30 cellular contexts compared by ENCODE assay signal in the genomic region with DNA sequence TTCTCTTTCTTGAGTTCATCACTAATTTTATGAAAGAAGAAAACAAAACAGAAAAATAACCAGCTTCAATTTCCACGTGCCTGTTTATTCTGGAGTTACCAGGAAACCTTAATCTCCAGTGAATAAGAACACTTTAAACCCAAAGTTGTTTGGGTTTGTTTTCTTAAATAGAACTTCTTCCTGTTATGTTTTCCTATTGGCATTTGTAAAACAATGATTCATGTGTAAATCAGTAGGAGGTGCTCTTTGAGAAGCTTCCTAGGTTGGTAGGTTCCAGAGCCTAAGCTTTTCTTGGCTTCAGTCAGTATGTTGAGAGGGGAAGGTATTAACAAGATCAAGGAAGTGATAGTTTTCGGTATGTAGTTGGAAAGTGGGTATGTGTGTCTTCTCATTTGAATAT.
DNase-seq lines count a peak whose midpoint lies in the region; ATAC-seq, FAIRE-seq and TF ChIP-seq lines count a peak whose summit lies in the region.
"Had no signal": no experiment of that assay in that cellular context is flagged by ENCODE, and none has a peak within 500 bp of the region (broad histone marks: within the 10 kb centered on the region; RNA-seq: fewer than 3 reads in every experiment).

No MANE protein-coding gene starts in this region.

- no peak overlapping the region for H3K23ac ChIP-seq in IMR-90 (ENCODE audit: low read depth, low read length)

- H2BK5ac ChIP-seq in IMR-90 (ENCODE audit: low read depth, low read length, poor library complexity, severe bottlenecking), result no peak overlapping the region

- POLR2A ChIA-PET in IMR-90 (lab: Charles Lee; ENCODE audit: unreplicated experiment), result no interaction called here

- CTCF ChIA-PET in IMR-90 (lab: Yijun Ruan, JAX), result interaction anchor here (0.7 kb wide), 1 partner anchor 101 kb away, joined by 3 read pairs; no protein-coding TSS in a partner anchor

- no peak overlapping the region for H4K91ac ChIP-seq in IMR-90 (ENCODE audit: insufficient read depth, low read depth, low read length)

- ATAC-seq in IMR-90 (ENCODE audit: low read depth), result no peak
- ATAC-seq in left lung, result peak; percentile 66
- ATAC-seq in GM18511 (IDR thresholded peaks at IDR 0.05; ENCODE audit: unreplicated experiment), result no peak
- ATAC-seq in GM21515 (IDR thresholded peaks at IDR 0.05; ENCODE audit: unreplicated experiment), result no peak
- ATAC-seq: gastrocnemius medialis, natural killer cell, Panc1 had no signal

- no peak for TF ChIP-seq RAD21 in IMR-90 (IDR thresholded peaks at IDR 0.05; ENCODE audit: low read length)

- H3K4me1 ChIP-seq in ACC112 (ENCODE audit: control insufficient read depth, insufficient read depth, low read length, unreplicated experiment) (peaks cover 20% of the 10 kb centered on the region), IMR-90 (ENCODE audit: control insufficient read depth, insufficient read depth, low read length) (no peaks in the 10 kb centered on the region; the same call in 1 of the 2 replicates), left lung (no peaks in the 10 kb centered on the region), kidney (ENCODE audit: control insufficient read depth in 1 of 2, insufficient read depth in 1 of 2, low read depth in 1 of 2, low read length in 2 of 2) (peaks cover 0 to under 1% of the 10 kb centered on the region in 2 donors)
- H3K4me1 ChIP-seq: esophagus squamous epithelium, right atrium auricular region had no signal

- no peak overlapping the region for H2BK120ac ChIP-seq in IMR-90 (ENCODE audit: low read depth, low read length)

- no TSS peak for BruUV-seq in IMR-90 (replicated peaks; lab: Mats Ljungman, UMichigan)

- TF ChIP-seq CTCF in IMR-90 (conservative IDR thresholded peaks at IDR 0.05; ENCODE audit: low read depth, low read length) (0 out of 2 replicates have a peak, but pooled peaks have one; percentile 0), choroid plexus epithelial cell (conservative IDR thresholded peaks at IDR 0.05; ENCODE audit: low read depth, low read length) (peak; percentile 32), left lung (IDR thresholded peaks at IDR 0.05) (no peak), kidney (IDR thresholded peaks at IDR 0.05; ENCODE audit: borderline replicate concordance, extremely low read depth, insufficient read depth) (no peak)

- H3K79me2 ChIP-seq in ACC112 (ENCODE audit: control insufficient read depth, insufficient read depth, low read length, unreplicated experiment), result peaks cover 11% of the 10 kb centered on the region

- H3K9me3 ChIP-seq in IMR-90 (ENCODE audit: control insufficient read depth, insufficient read depth, low read length), result no peaks in the 10 kb centered on the region
- H3K9me3 ChIP-seq in left lung, result no peaks in the 10 kb centered on the region
- no peaks in the 10 kb centered on the region for H3K9me3 ChIP-seq in kidney (ENCODE audit: control insufficient read depth in 1 of 2, low read length in 2 of 2)
- H3K9me3 ChIP-seq: esophagus squamous epithelium, gastrocnemius medialis, right atrium auricular region had no signal

- no peak overlapping the region for H4K8ac ChIP-seq in IMR-90 (ENCODE audit: low read depth in 2 of 2, low read length in 2 of 2)

- H3K9ac ChIP-seq in IMR-90 (ENCODE audit: low read depth, low read length) (no peak overlapping the region), kidney (ENCODE audit: low read length in 2 of 2) (no peak overlapping the region)

- no peaks in the 10 kb centered on the region; the same call in 1 of the 2 replicates for H4K20me1 ChIP-seq in IMR-90 (ENCODE audit: insufficient read depth, low read length)

- no peak for TF ChIP-seq POLR2A in IMR-90 (IDR thresholded peaks at IDR 0.05; ENCODE audit: low read depth, low read length)

- H3K18ac ChIP-seq in IMR-90 (ENCODE audit: low read depth, low read length), result no peak overlapping the region

- peaks cover 5% of the 10 kb centered on the region; the same call in 1 of the 2 replicates for H3K9me1 ChIP-seq in IMR-90 (ENCODE audit: insufficient read depth, low read length)

- no peak overlapping the region for H4K5ac ChIP-seq in IMR-90 (ENCODE audit: low read depth, low read length)

- H3K56ac ChIP-seq in IMR-90 (ENCODE audit: extremely low read depth, insufficient read depth, low read length), result no peak overlapping the region

- H3K4me2 ChIP-seq in IMR-90 (ENCODE audit: low read depth, low read length), result no peak overlapping the region

- H3K27me3 ChIP-seq in ACC112 (ENCODE audit: insufficient read depth, low read length) (no peaks in the 10 kb centered on the region), IMR-90 (ENCODE audit: control insufficient read depth, insufficient read depth, low read length) (no peaks in the 10 kb centered on the region), left lung (no peaks in the 10 kb centered on the region)
- H3K27me3 ChIP-seq: esophagus squamous epithelium, gastrocnemius medialis, right atrium auricular region had no signal

- H3K27ac ChIP-seq in ACC112 (ENCODE audit: low read depth, low read length), result peak overlapping the region; percentile 68
- no peak overlapping the region for H3K27ac ChIP-seq in IMR-90 (ENCODE audit: insufficient read depth, low read length)
- H3K27ac ChIP-seq in left lung, result no peak overlapping the region
- H3K27ac ChIP-seq in kidney (ENCODE audit: low read depth in 2 of 2, low read length in 2 of 2), result no peak overlapping the region
- H3K27ac ChIP-seq: esophagus squamous epithelium, right atrium auricular region had no signal

- no peak overlapping the region for H2AK9ac ChIP-seq in IMR-90 (replicated peaks; ENCODE audit: low read depth, low read length, poor library complexity)

- no peak for FAIRE-seq in kidney (lab: Jason Lieb, UNC)
- FAIRE-seq: GM19239, islet of Langerhans had no signal

- intact Hi-C loops in IMR-90 (cut with micrococcal nuclease) (no loop called here), left lung (cut with DNase I) (no loop called here), kidney (cut with DNase I) (no loop called here)

- H3K79me1 ChIP-seq in IMR-90 (ENCODE audit: low read depth in 1 of 2, low read length in 2 of 2), result peaks cover 12 to 21% of the 10 kb centered on the region in 2 experiments

- no CpG with 5 or more reads among the region's 2 CpGs for WGBS in IMR-90 (ENCODE audit: extremely low coverage in 2 of 2, insufficient read length in 1 of 2), 2 experiments

- dilution Hi-C loops in IMR-90 (cut with HindIII; ENCODE audit: low sequenced_read_pairs, unreplicated experiment), result no loop called here

- H3K4me3 ChIP-seq in ACC112 (ENCODE audit: low read depth, low read length), result peak overlapping the region; percentile 23
- H3K4me3 ChIP-seq in IMR-90 (ENCODE audit: insufficient read depth, low read depth, low read length), result no peak overlapping the region
- no peak overlapping the region for H3K4me3 ChIP-seq in choroid plexus epithelial cell (ENCODE audit: low read depth, low read length)
- H3K4me3 ChIP-seq in left lung, result no peak overlapping the region
- no peak overlapping the region for H3K4me3 ChIP-seq in kidney (ENCODE audit: low read length in 2 of 2)
- H3K4me3 ChIP-seq: esophagus squamous epithelium, gastrocnemius medialis, right atrium auricular region had no signal

- no peak overlapping the region for H2BK20ac ChIP-seq in IMR-90 (ENCODE audit: low read depth, low read length)

- H2AFZ ChIP-seq in ACC112 (ENCODE audit: low read length, unreplicated experiment), result peak overlapping the region; percentile 2
- no peak overlapping the region for H2AFZ ChIP-seq in IMR-90 (replicated peaks; ENCODE audit: low read length, poor library complexity)

- DNase-seq in IMR-90, result no peak
- DNase-seq in choroid plexus epithelial cell (ENCODE audit: low read depth), result peak; percentile 63
- no peak for DNase-seq in left lung
- no peak for DNase-seq in NCI-H1694 treated with DMSO at 0.1 percent for 48 hours (lab: John Stamatoyannopoulos, UW)
- DNase-seq in kidney, result no peak
- DNase-seq: activated CD4-positive, alpha-beta memory T cell treated with anti-CD3 and anti-CD28 coated beads, Interleukin-2, amount 10 ng/mL, durations not matched to agents 7 days and 5 days; activated CD4-positive, alpha-beta T cell treated with anti-CD3 and anti-CD28 coated beads for 1 hour; activated CD8-positive, alpha-beta memory T cell treated with anti-CD3 and anti-CD28 coated beads, Interleukin-2, amount 50 U/mL, for 48 hours; activated naive CD4-positive, alpha-beta T cell treated with anti-CD3 and anti-CD28 coated beads, Interleukin-2, amount 50 U/mL, for 16 hours; dermis blood vessel endothelial cell; esophagus squamous epithelium; gastrocnemius medialis; GDM1; natural killer cell; NCI-H1092; NCI-H1930; NCI-H526; NK-92 treated with Interleukin-12 subunit alpha and Interleukin-12 subunit beta, amount 100 ng/mL, for 24 hours; SIG-M5; stimulated activated CD4-positive, alpha-beta T cell treated with anti-CD3 and anti-CD28 coated beads, Interleukin-12 subunit alpha, Interleukin-12 subunit beta, amount 100 ng/mL, for 4 hours; stimulated activated CD4-positive, alpha-beta T cell treated with anti-CD3 and anti-CD28 coated beads, Interleukin-4, amount 100 ng/mL, for 1 hour; T-helper 1 cell; trophoblast cell had no signal

- in situ Hi-C loops in IMR-90 (cut with MboI; ENCODE audit: low sequenced_read_pairs), result no loop called here

- H3K4ac ChIP-seq in IMR-90 (ENCODE audit: low read depth, low read length), result no peak overlapping the region

- H3K36me3 ChIP-seq in ACC112 (ENCODE audit: insufficient read depth, low read length) (peaks cover 3% of the 10 kb centered on the region; the same call in 1 of the 2 replicates), IMR-90 (ENCODE audit: control insufficient read depth, insufficient read depth, low read length) (no peaks in the 10 kb centered on the region), left lung (no peaks in the 10 kb centered on the region), kidney (ENCODE audit: control insufficient read depth in 1 of 2, insufficient read depth in 2 of 2, low read length in 2 of 2) (peaks cover 0 to 3% of the 10 kb centered on the region in 2 donors)
- H3K36me3 ChIP-seq: esophagus squamous epithelium, gastrocnemius medialis, right atrium auricular region had no signal

- no peak overlapping the region for H2AK5ac ChIP-seq in IMR-90 (ENCODE audit: low read depth, low read length)

- H3K14ac ChIP-seq in IMR-90 (replicated peaks; ENCODE audit: low read depth, low read length), result no peak overlapping the region

- no peak overlapping the region for H2BK15ac ChIP-seq in IMR-90 (ENCODE audit: low read depth, low read length)

TF ChIP-seq in IMR-90, 13 proteins besides CTCF, POLR2A, EP300 and RAD21 (continues in another document):
- TF ChIP-seq, protein P1, sequence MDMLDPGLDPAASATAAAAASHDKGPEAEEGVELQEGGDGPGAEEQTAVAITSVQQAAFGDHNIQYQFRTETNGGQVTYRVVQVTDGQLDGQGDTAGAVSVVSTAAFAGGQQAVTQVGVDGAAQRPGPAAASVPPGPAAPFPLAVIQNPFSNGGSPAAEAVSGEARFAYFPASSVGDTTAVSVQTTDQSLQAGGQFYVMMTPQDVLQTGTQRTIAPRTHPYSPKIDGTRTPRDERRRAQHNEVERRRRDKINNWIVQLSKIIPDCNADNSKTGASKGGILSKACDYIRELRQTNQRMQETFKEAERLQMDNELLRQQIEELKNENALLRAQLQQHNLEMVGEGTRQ (IDR thresholded peaks at IDR 0.05; ENCODE audit: low read depth, low read length), result no peak
- no peak for TF ChIP-seq FOS (IDR thresholded peaks at IDR 0.05; ENCODE audit: low read depth, low read length)
- TF ChIP-seq RCOR1 (IDR thresholded peaks at IDR 0.05; ENCODE audit: insufficient replicate concordance, low read length), result no peak
- TF ChIP-seq MXI1 (IDR thresholded peaks at IDR 0.05; ENCODE audit: borderline replicate concordance, low read depth, low read length), result no peak

Comparison
In these comparisons a context has a peak if more than half of its experiments do, and no peak if none do; other contexts are left out.
1. CTCF ChIP-seq: peak in IMR-90 (single experiment) and choroid plexus epithelial cell (single experiment); none in left lung (0 of 2) and kidney (single experiment).